ENCODE assay signal across 8 cellular contexts in the genomic region with DNA sequence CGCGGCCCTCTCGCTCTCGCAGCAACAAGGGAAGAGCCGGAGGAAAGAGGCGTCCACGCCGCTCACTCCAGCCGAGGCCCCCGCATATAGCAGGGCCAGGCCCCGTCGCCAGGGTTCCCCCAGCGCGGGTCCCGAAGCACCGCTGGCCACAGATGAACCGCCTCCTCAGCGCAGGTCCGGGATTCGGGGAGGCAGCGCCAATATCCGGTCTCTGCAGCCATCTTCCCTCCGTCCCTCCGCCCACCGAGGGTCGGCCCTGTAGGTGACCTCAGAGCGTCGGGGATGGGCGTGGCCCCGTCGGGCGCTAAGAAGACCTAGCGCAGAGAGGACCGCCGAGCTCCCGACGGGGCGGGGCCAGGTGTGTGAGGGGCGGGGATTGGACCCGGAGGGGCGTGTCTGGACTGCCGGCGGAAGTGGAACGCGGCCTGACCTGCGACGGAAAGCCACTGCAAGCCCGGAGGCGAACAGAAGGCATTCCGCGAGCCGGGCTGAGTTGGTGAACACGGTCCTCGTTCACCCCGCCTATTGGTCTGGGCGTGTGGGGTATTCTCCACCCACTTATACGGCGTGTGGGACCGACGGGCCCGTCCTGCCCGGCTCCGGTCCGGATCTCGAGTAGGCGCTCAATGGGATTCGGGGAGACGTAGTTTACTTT. TPM values are rescaled to one million over a fixed set of nuclear protein-coding genes. Genes with fewer than 3 reads are reported as not detected.
DNase-seq lines count a peak whose midpoint lies in the region; ATAC-seq, FAIRE-seq and TF ChIP-seq lines count a peak whose summit lies in the region.

No MANE protein-coding gene starts in this region.

- H3K36me3 ChIP-seq in right atrium auricular region (no peaks in the 10 kb centered on the region), psoas muscle (ENCODE audit: insufficient read depth in 1 of 2, low read depth in 1 of 2) (no peaks in the 10 kb centered on the region)

- ATAC-seq in GM18502 (IDR thresholded peaks at IDR 0.05; ENCODE audit: poor library complexity, unreplicated experiment) (peak; percentile 97), HG02943 (IDR thresholded peaks at IDR 0.05; ENCODE audit: low read depth, unreplicated experiment) (peak; percentile 96), psoas muscle (peak; percentile 98 to 99 (median 99))

- WGBS in psoas muscle, 3 donors, result 0 to 1% (median 1%) methylated on average over 62 to 68 of the region's 68 CpGs

- peak; percentile 84 for FAIRE-seq in urothelium cell line (lab: Jason Lieb, UNC)

- peaks cover 8 to 20% of the 10 kb centered on the region in 2 donors for H3K9me3 ChIP-seq in right atrium auricular region
- peaks cover 29% of the 10 kb centered on the region for H3K9me3 ChIP-seq in psoas muscle

- intact Hi-C loops in psoas muscle (cut with DNase I), result loop anchor here in 1 of 2 donors (2.0 kb wide), 1 partner anchor 27 kb away; the partner anchor contains the start of gene MTHFS

- H3K4me3 ChIP-seq in right atrium auricular region (peak overlapping the region; percentile 77 to 95), psoas muscle (peak overlapping the region; percentile 84)

- TF ChIP-seq CTCF in right atrium auricular region (IDR thresholded peaks at IDR 0.05) (no peak), psoas muscle (IDR thresholded peaks at IDR 0.05) (no peak)

- H3K27me3 ChIP-seq in right atrium auricular region (no peaks in the 10 kb centered on the region), psoas muscle (ENCODE audit: insufficient read depth in 3 of 3, low read length in 2 of 3) (no peaks in the 10 kb centered on the region)

- peak; percentile 82 to 94 for DNase-seq in NCI-H187 (lab: John Stamatoyannopoulos, UW)
- peak; percentile 95 to 99 (median 98) for DNase-seq in T-helper 2 cell
- DNase-seq in anterior cingulate cortex (lab: John Stamatoyannopoulos, UW), result peak in 56 of 58 donors; percentile 17 to 90 (median 76)
- peak; percentile 88 for DNase-seq in right atrium auricular region (ENCODE audit: low spot score)
- peak; percentile 93 to 94 for DNase-seq in psoas muscle
- DNase-seq in urothelium cell line (ENCODE audit: low spot score), result peak; percentile 99

- H3K4me1 ChIP-seq in right atrium auricular region, result peaks cover 0 to 12% of the 10 kb centered on the region in 2 donors
- no peaks in the 10 kb centered on the region for H3K4me1 ChIP-seq in psoas muscle

- H3K27ac ChIP-seq in right atrium auricular region (peak overlapping the region; percentile 93 to 96), psoas muscle (peak overlapping the region; percentile 91)

RNA-seq across cellular contexts. Expression of gene MTHFS, which starts 26.8 kb away (rescaled TPM):
- 10 to 100 TPM in 1 of 2 donors, 1 to 10 TPM in 1; 8.0 to 12.0 TPM for total RNA-seq in right atrium auricular region
- 10 to 100 TPM in 3 of 4 donors, 1 to 10 TPM in 1; 7.8 to 17.1 (median 15.2) TPM for total RNA-seq in psoas muscle
- 10 to 100 TPM; 16.2 to 30.5 (median 19.7) TPM for polyA plus RNA-seq in psoas muscle

RNA-seq across cellular contexts. Expression of gene BCL2A1, which starts 47.4 kb away (rescaled TPM):
- total RNA-seq in right atrium auricular region (1 to 10 TPM; 1.5 to 3.1 TPM), psoas muscle (1 to 10 TPM in 3 of 4 donors, not detected in 1; 1.0 to 1.2 (median 1.1) TPM)
- 1 to 10 TPM in 1 of 3 donors, under 1 TPM in 2; 0.18 to 1.2 (median 0.25) TPM for polyA plus RNA-seq in psoas muscle

Comparison
In these comparisons a context has a peak if more than half of its experiments do, and no peak if none do; other contexts are left out.
1. Peak in every context shown above with its lines: DNase-seq, ATAC-seq, H3K4me3 ChIP-seq and H3K27ac ChIP-seq.